Comparison of ENCODE assay signal across 19 cellular contexts in the genomic region with DNA sequence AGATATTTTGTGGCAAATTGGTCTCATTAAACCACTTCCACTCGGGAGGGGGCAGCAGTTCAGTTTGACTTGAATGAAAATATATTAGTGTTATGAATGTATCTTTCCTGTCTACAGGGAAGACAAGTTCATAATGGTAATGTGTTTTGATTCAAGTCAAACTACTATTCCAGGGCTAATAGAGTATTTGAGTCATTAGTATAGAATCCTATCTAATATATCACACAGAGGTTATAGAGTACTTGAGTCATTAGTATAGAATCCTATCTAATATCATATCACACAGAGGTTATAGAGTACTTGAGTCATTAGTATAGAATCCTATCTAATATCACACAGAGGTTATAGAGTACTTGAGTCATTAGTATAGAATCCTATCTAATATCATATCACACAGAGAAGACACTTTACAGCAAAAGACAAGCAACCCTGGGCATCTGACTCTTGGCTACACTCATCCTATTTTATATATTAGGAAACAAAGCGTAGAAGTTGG.
"Had no signal": no experiment of that assay in that cellular context is flagged by ENCODE, and none has a peak within 500 bp of the region (broad histone marks: within the 10 kb centered on the region; RNA-seq: fewer than 3 reads in every experiment).

No MANE protein-coding gene starts in this region.

- H3K27me3 Mint-ChIP-seq: activated naive CD4-positive, alpha-beta T cell treated with anti-CD3 and anti-CD28 coated beads, Interleukin-2, amount 10 ng/mL, durations not matched to agents 7 days and 5 days; dendritic cell treated with granulocyte-macrophage colony-stimulating factor and Interleukin-4, amounts not matched to agents 40 ng/mL and 50 ng/mL, for 4 days had no signal

- DNase-seq: activated CD4-positive, alpha-beta T cell treated with anti-CD3 and anti-CD28 coated beads, Interleukin-2, amount 50 U/mL, for 48 hours; activated naive CD4-positive, alpha-beta T cell treated with anti-CD3 and anti-CD28 coated beads, Interleukin-2, amount 10 ng/mL, durations not matched to agents 7 days and 5 days; activated T-cell treated with anti-CD3 and anti-CD28 coated beads, Interleukin-2, amount 50 U/mL, for 48 hours; anterior cingulate cortex; body of pancreas; caudate nucleus; effector CD4-positive, alpha-beta T cell; glutamatergic neuron; hypothalamus; islet precursor cell; left colon; ovary; stimulated activated CD4-positive, alpha-beta T cell treated with anti-CD3 and anti-CD28 coated beads, Interleukin-4, amount 100 ng/mL, for 24 hours; stimulated activated naive CD8-positive, alpha-beta T cell treated with anti-CD3 and anti-CD28 coated beads, Interleukin-15, Interleukin-2, amounts not matched to agents 100 U/mL and 50 U/mL, for 24 hours; T-helper 9 cell; upper lobe of right lung had no signal

- H3K36me3 Mint-ChIP-seq: activated naive CD4-positive, alpha-beta T cell treated with anti-CD3 and anti-CD28 coated beads, Interleukin-2, amount 10 ng/mL, durations not matched to agents 7 days and 5 days; WTC11 had no signal

- H3K4me3 Mint-ChIP-seq: activated naive CD4-positive, alpha-beta T cell treated with anti-CD3 and anti-CD28 coated beads, Interleukin-2, amount 10 ng/mL, durations not matched to agents 7 days and 5 days; dendritic cell treated with granulocyte-macrophage colony-stimulating factor and Interleukin-4, amounts not matched to agents 40 ng/mL and 50 ng/mL, for 4 days; nephron; WTC11 had no signal

- H3K4me1 Mint-ChIP-seq: activated naive CD4-positive, alpha-beta T cell treated with anti-CD3 and anti-CD28 coated beads, Interleukin-2, amount 10 ng/mL, durations not matched to agents 7 days and 5 days; WTC11 had no signal

- H3K9me3 Mint-ChIP-seq: activated naive CD4-positive, alpha-beta T cell treated with anti-CD3 and anti-CD28 coated beads, Interleukin-2, amount 10 ng/mL, durations not matched to agents 7 days and 5 days; nephron; WTC11 had no signal

- H3K27ac Mint-ChIP-seq: activated naive CD4-positive, alpha-beta T cell treated with anti-CD3 and anti-CD28 coated beads, Interleukin-2, amount 10 ng/mL, durations not matched to agents 7 days and 5 days; dendritic cell treated with granulocyte-macrophage colony-stimulating factor and Interleukin-4, amounts not matched to agents 40 ng/mL and 50 ng/mL, for 4 days; WTC11 had no signal
